Comparison of ENCODE assay signal across 31 cellular contexts in the genomic region with DNA sequence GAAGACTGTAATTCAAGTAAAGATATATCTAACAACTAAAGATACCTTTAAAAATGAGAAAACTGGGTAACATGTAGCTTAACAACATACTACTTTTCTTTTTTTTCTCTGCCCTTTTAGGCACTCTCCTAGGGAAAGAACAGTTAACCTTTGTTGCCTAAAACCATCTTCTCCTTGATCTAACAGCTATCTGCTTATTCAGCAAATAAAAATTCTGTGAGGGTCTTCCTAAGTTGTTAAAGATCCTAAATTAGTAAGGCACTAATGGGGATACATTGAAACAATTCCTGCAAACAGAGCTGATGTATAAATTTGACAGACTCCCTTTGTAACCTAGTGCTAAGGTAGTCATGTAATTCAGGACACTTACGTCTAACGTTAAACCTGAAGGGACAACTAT.
"Had no signal": no experiment of that assay in that cellular context is flagged by ENCODE, and none has a peak within 500 bp of the region (broad histone marks: within the 10 kb centered on the region; RNA-seq: fewer than 3 reads in every experiment).

No MANE protein-coding gene starts in this region.

- H3K4me1 Mint-ChIP-seq: nephron; stimulated activated effector memory CD8-positive, alpha-beta T cell treated with anti-CD3 and anti-CD28 coated beads, Interleukin-12 subunit alpha, Interleukin-12 subunit beta, amount 100 ng/mL, for 72 hours had no signal

- FAIRE-seq: small intestine, TTC549 had no signal

- H3K27ac Mint-ChIP-seq: activated naive CD8-positive, alpha-beta T cell; nephron; progenitor cell of endocrine pancreas; stimulated activated effector memory CD8-positive, alpha-beta T cell treated with anti-CD3 and anti-CD28 coated beads, Interleukin-12 subunit alpha, Interleukin-12 subunit beta, amount 100 ng/mL, for 72 hours; stimulated activated naive CD8-positive, alpha-beta T cell treated with anti-CD3 and anti-CD28 coated beads, Interleukin-15, amount 100 ng/mL, for 72 hours; T-helper 1 cell treated with Interleukin-12 subunit alpha and Interleukin-12 subunit beta and Interleukin-4 antibody, amounts not matched to agents 30 μg/mL and 1 μg/mL, for 36 hours had no signal

- H3K27ac ChIP-seq: body of pancreas, cardiac muscle cell, esophagus muscularis mucosa, heart right ventricle, lower lobe of right lung, ovary, suprapubic skin, tibial artery, upper lobe of right lung, VCaP had no signal

- H3K9me3 ChIP-seq: body of pancreas, esophagus muscularis mucosa, heart right ventricle, lower lobe of right lung, ovary, suprapubic skin, tibial artery, upper lobe of right lung had no signal

- DNase-seq: activated CD4-positive, alpha-beta T cell treated with anti-CD3 and anti-CD28 coated beads for 4 hours; activated CD4-positive, alpha-beta T cell treated with anti-CD3 and anti-CD28 coated beads, Interleukin-2, amount 50 U/mL, for 4 hours; activated effector memory CD4-positive, alpha-beta T cell treated with Interleukin-2 at 50 U/mL for 16 hours; activated naive CD4-positive, alpha-beta T cell treated with Interleukin-2 at 50 U/mL for 16 hours; activated T-cell treated with anti-CD3 and anti-CD28 coated beads for 4 hours; anterior cingulate cortex; body of pancreas; cortex of kidney; effector memory CD8-positive, alpha-beta T cell; foreskin melanocyte; heart right ventricle; lower lobe of right lung; mesendoderm; ovary; small intestine; stimulated activated CD4-positive, alpha-beta T cell treated with anti-CD3 and anti-CD28 coated beads, Interleukin-4, amount 100 ng/mL, for 24 hours; stimulated activated naive CD8-positive, alpha-beta T cell treated with anti-CD3 and anti-CD28 coated beads, Interleukin-15, amount 100 ng/mL, for 72 hours; T-helper 9 cell; tibial artery; upper lobe of right lung had no signal

- H3K9me3 Mint-ChIP-seq: effector memory CD8-positive, alpha-beta T cell; nephron; stimulated activated effector memory CD8-positive, alpha-beta T cell treated with anti-CD3 and anti-CD28 coated beads, Interleukin-12 subunit alpha, Interleukin-12 subunit beta, amount 100 ng/mL, for 72 hours; stimulated activated naive CD8-positive, alpha-beta T cell treated with anti-CD3 and anti-CD28 coated beads, Interleukin-15, amount 100 ng/mL, for 72 hours; T-helper 1 cell treated with Interleukin-12 subunit alpha and Interleukin-12 subunit beta and Interleukin-4 antibody, amounts not matched to agents 30 μg/mL and 1 μg/mL, for 36 hours had no signal

- H3K27me3 Mint-ChIP-seq: activated naive CD8-positive, alpha-beta T cell; effector memory CD8-positive, alpha-beta T cell; progenitor cell of endocrine pancreas; stimulated activated naive CD8-positive, alpha-beta T cell treated with anti-CD3 and anti-CD28 coated beads, Interleukin-15, amount 100 ng/mL, for 72 hours had no signal

- H3K27me3 ChIP-seq: body of pancreas, cardiac muscle cell, esophagus muscularis mucosa, heart right ventricle, ovary, suprapubic skin, tibial artery, upper lobe of right lung had no signal

- H3K4me1 ChIP-seq: body of pancreas, lower lobe of right lung, upper lobe of right lung had no signal

- H3K36me3 ChIP-seq: ovary had no signal

- H3K4me3 ChIP-seq: body of pancreas, cardiac muscle cell, esophagus muscularis mucosa, heart right ventricle, lower lobe of right lung, ovary, suprapubic skin, tibial artery, upper lobe of right lung had no signal

- H3K4me3 Mint-ChIP-seq: activated naive CD8-positive, alpha-beta T cell; effector memory CD8-positive, alpha-beta T cell; nephron; stimulated activated effector memory CD8-positive, alpha-beta T cell treated with anti-CD3 and anti-CD28 coated beads, Interleukin-12 subunit alpha, Interleukin-12 subunit beta, amount 100 ng/mL, for 72 hours; stimulated activated naive CD8-positive, alpha-beta T cell treated with anti-CD3 and anti-CD28 coated beads, Interleukin-15, amount 100 ng/mL, for 72 hours; T-helper 1 cell treated with Interleukin-12 subunit alpha and Interleukin-12 subunit beta and Interleukin-4 antibody, amounts not matched to agents 30 μg/mL and 1 μg/mL, for 36 hours had no signal

- ATAC-seq: body of pancreas; effector memory CD8-positive, alpha-beta T cell; heart right ventricle; left lobe of liver; lower lobe of right lung; stimulated activated effector memory CD8-positive, alpha-beta T cell treated with anti-CD3 and anti-CD28 coated beads, Interleukin-12 subunit alpha, Interleukin-12 subunit beta, amount 100 ng/mL, for 72 hours; stimulated activated naive CD8-positive, alpha-beta T cell treated with anti-CD3 and anti-CD28 coated beads, Interleukin-15, amount 100 ng/mL, for 72 hours; upper lobe of right lung had no signal
